Comparison of ENCODE assay signal across 8 cellular contexts in the genomic region with DNA sequence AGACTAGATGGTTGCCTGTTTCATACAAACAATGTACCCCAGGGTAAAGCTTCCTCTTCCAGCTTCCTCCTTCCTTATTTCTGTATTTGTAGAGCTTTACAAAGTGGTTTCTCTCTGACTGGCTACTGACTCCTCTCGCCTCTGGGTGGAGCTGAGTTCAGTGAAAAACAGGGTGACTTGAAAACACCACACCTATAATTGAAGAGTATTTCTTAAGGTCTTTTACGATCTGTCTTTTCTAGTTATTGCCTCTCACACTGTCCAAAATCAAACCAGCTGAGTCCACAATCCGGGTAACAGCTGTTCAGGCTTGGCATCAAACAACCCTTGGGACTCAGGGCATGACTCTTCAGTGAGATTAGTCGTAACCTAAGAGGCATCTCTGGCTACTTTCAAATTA.
DNase-seq lines count a peak whose midpoint lies in the region; ATAC-seq, FAIRE-seq and TF ChIP-seq lines count a peak whose summit lies in the region.

No MANE protein-coding gene starts in this region.

- no peak for TF ChIP-seq POLR2A in K562 (conservative IDR thresholded peaks at IDR 0.05)

- TF ChIP-seq CTCF in activated CD8-positive, alpha-beta T cell treated with anti-CD3 and anti-CD28 coated beads for 36 hours (IDR thresholded peaks at IDR 0.05) = no peak
- TF ChIP-seq CTCF in K562 (IDR thresholded peaks at IDR 0.05 in 2 of 3, conservative IDR thresholded peaks at IDR 0.05 in 1 of 3; ENCODE audit: insufficient read depth in 2 of 3, low read depth in 1 of 3, low read length in 3 of 3) = peak; percentile 26 to 36 (median 26); a peak in 1 of 6 replicates
- TF ChIP-seq CTCF in osteoblast (IDR thresholded peaks at IDR 0.05; ENCODE audit: extremely low read depth, low read depth, low read length) = peak; percentile 25

- WGBS in K562 (ENCODE audit: insufficient coverage, low coverage, missing lambda C conversion rate) = 22% methylated on average over 4 of the region's 4 CpGs

- H3K4me3 Mint-ChIP-seq in activated CD8-positive, alpha-beta T cell treated with anti-CD3 and anti-CD28 coated beads, Interleukin-2, amount 10 ng/mL, durations not matched to agents 7 days and 5 days = no peak overlapping the region
- no peak overlapping the region for H3K4me3 Mint-ChIP-seq in activated CD8-positive, alpha-beta T cell treated with anti-CD3 and anti-CD28 coated beads for 36 hours

- H3K27ac ChIP-seq in K562 (ENCODE audit: extremely low read depth, low read depth, low read length) (no peak overlapping the region), osteoblast (ENCODE audit: low read depth, low read length) (no peak overlapping the region)

- H3K4me1 Mint-ChIP-seq in activated CD8-positive, alpha-beta T cell treated with anti-CD3 and anti-CD28 coated beads, Interleukin-2, amount 10 ng/mL, durations not matched to agents 7 days and 5 days (ENCODE audit: low read depth) = peaks cover 23% of the 10 kb centered on the region
- H3K4me1 Mint-ChIP-seq in activated CD8-positive, alpha-beta T cell treated with anti-CD3 and anti-CD28 coated beads for 36 hours (ENCODE audit: low read depth) = peaks cover 15% of the 10 kb centered on the region

- H3K27me3 ChIP-seq in K562 (ENCODE audit: control insufficient read depth in 2 of 2, insufficient read depth in 2 of 2, low read length in 2 of 2) (no peaks in the 10 kb centered on the region), osteoblast (ENCODE audit: insufficient read depth, low read length) (no peaks in the 10 kb centered on the region)

- no peaks in the 10 kb centered on the region for H3K9me3 ChIP-seq in K562 (replicated peaks; ENCODE audit: control insufficient read depth, insufficient read depth, low read depth, low read length)
- H3K9me3 ChIP-seq in osteoblast (ENCODE audit: low read depth, low read length) = no peaks in the 10 kb centered on the region

- H3K4me2 ChIP-seq in K562 (ENCODE audit: insufficient read depth, low read length) = no peak overlapping the region
- peak overlapping the region; percentile 15 for H3K4me2 ChIP-seq in osteoblast (ENCODE audit: insufficient read depth, low read length)

- no TSS peak for BruUV-seq in K562 (replicated peaks; lab: Mats Ljungman, UMichigan)

- CTCF ChIA-PET in activated CD8-positive, alpha-beta T cell treated with anti-CD3 and anti-CD28 coated beads, Interleukin-2, amount 10 ng/mL, durations not matched to agents 7 days and 5 days (lab: Charles Lee) = interaction anchor here (1.0 to 4.2 kb wide), 10 partner anchors 10 to 250 kb away, joined by 3 to 36 read pairs (median 6); a partner anchor contains a TSS
- CTCF ChIA-PET in activated CD8-positive, alpha-beta T cell treated with anti-CD3 and anti-CD28 coated beads for 36 hours (lab: Charles Lee) = interaction anchor here (0.6 to 2.9 kb wide), 8 partner anchors 41 to 317 kb away, joined by 3 to 17 read pairs (median 3); no protein-coding TSS in a partner anchor
- CTCF ChIA-PET in K562 (lab: Yijun Ruan, JAX; ENCODE audit: low intra/inter-chr PET ratio) = interaction anchor here (0.6 kb wide), 1 partner anchor 202 kb away, joined by 3 read pairs; no protein-coding TSS in a partner anchor

- H2AFZ ChIP-seq in K562 (ENCODE audit: low read depth, low read length) (peak overlapping the region; percentile 68), osteoblast (ENCODE audit: low read length) (peak overlapping the region; percentile 75)

- H3K79me2 ChIP-seq in K562 (ENCODE audit: control insufficient read depth, insufficient read depth, low read length) (no peaks in the 10 kb centered on the region), osteoblast (ENCODE audit: insufficient read depth, low read length) (no peaks in the 10 kb centered on the region)

- peak; percentile 79 for FAIRE-seq in K562 (lab: Jason Lieb, UNC)

- no peak for DNase-seq in activated CD8-positive, alpha-beta T cell treated with anti-CD3 and anti-CD28 coated beads, Interleukin-2, amount 10 ng/mL, durations not matched to agents 7 days and 5 days
- no peak for DNase-seq in activated CD8-positive, alpha-beta T cell treated with anti-CD3 and anti-CD28 coated beads for 36 hours
- DNase-seq in K562 (ENCODE audit: extremely low read depth in 1 of 4, low spot score in 3 of 4) (peak in 2 of 4 experiments; percentile 15 to 36), osteoblast (ENCODE audit: insufficient read length, low spot score, missing footprints) (no peak), ecto neural progenitor cell (ENCODE audit: low spot score) (no peak)
- no peak for DNase-seq in stimulated activated naive CD8-positive, alpha-beta T cell treated with anti-CD3 and anti-CD28 coated beads, Interleukin-15, Interleukin-2, amounts not matched to agents 100 U/mL and 50 U/mL, for 24 hours
- DNase-seq in effector CD8-positive, alpha-beta T cell (lab: John Stamatoyannopoulos, UW) = no peak

- H3K4me3 ChIP-seq in K562 (no peak overlapping the region), osteoblast (ENCODE audit: insufficient read depth, low read length) (no peak overlapping the region)

- H3K27ac Mint-ChIP-seq in activated CD8-positive, alpha-beta T cell treated with anti-CD3 and anti-CD28 coated beads, Interleukin-2, amount 10 ng/mL, durations not matched to agents 7 days and 5 days = peak overlapping the region; percentile 19
- H3K27ac Mint-ChIP-seq in activated CD8-positive, alpha-beta T cell treated with anti-CD3 and anti-CD28 coated beads for 36 hours = no peak overlapping the region

- POLR2A ChIA-PET in activated CD8-positive, alpha-beta T cell treated with anti-CD3 and anti-CD28 coated beads, Interleukin-2, amount 10 ng/mL, durations not matched to agents 7 days and 5 days (lab: Charles Lee) = interaction anchor here (1.3 kb wide), 1 partner anchor 200 kb away, joined by 4 read pairs; a partner anchor contains a TSS
- POLR2A ChIA-PET in activated CD8-positive, alpha-beta T cell treated with anti-CD3 and anti-CD28 coated beads for 36 hours (lab: Charles Lee) = interaction anchor here (0.9 kb wide), 1 partner anchor 28 kb away, joined by 5 read pairs; no protein-coding TSS in a partner anchor
- POLR2A ChIA-PET in K562 (lab: Yijun Ruan, JAX) = interaction anchor here (0.6 to 1.6 kb wide), 7 partner anchors 11 to 200 kb away, joined by 3 to 6 read pairs (median 4); a partner anchor contains a TSS

- H3K9me3 Mint-ChIP-seq in activated CD8-positive, alpha-beta T cell treated with anti-CD3 and anti-CD28 coated beads, Interleukin-2, amount 10 ng/mL, durations not matched to agents 7 days and 5 days (ENCODE audit: insufficient read depth) = no peaks in the 10 kb centered on the region
- H3K9me3 Mint-ChIP-seq in activated CD8-positive, alpha-beta T cell treated with anti-CD3 and anti-CD28 coated beads for 36 hours = no peaks in the 10 kb centered on the region

- no peaks in the 10 kb centered on the region; a peak in 2 of 5 replicates for H3K4me1 ChIP-seq in K562 (replicated peaks in 1 of 2; ENCODE audit: control insufficient read depth in 2 of 2, insufficient read depth in 2 of 2, low read length in 2 of 2)
- no peaks in the 10 kb centered on the region for H3K4me1 ChIP-seq in osteoblast (ENCODE audit: insufficient read depth, low read length)

- H3K9me1 ChIP-seq in K562 (ENCODE audit: control insufficient read depth, insufficient read depth, low read length) = no peaks in the 10 kb centered on the region

- peak; percentile 27 to 61 for TF ChIP-seq RAD21 in K562 (CRISPR knock-in tag; conservative IDR thresholded peaks at IDR 0.05 in 1 of 2, IDR thresholded peaks at IDR 0.05 in 1 of 2)

- no peak for TF ChIP-seq EP300 in K562 (IDR thresholded peaks at IDR 0.05; ENCODE audit: low read length)

- H4K20me1 ChIP-seq in K562 (replicated peaks; ENCODE audit: control insufficient read depth, insufficient read depth, low read length) (no peaks in the 10 kb centered on the region), osteoblast (ENCODE audit: insufficient read depth, low read length) (no peaks in the 10 kb centered on the region)

- peaks cover 10% of the 10 kb centered on the region for H3K27me3 Mint-ChIP-seq in activated CD8-positive, alpha-beta T cell treated with anti-CD3 and anti-CD28 coated beads, Interleukin-2, amount 10 ng/mL, durations not matched to agents 7 days and 5 days (ENCODE audit: low read depth)
- peaks cover 11% of the 10 kb centered on the region for H3K27me3 Mint-ChIP-seq in activated CD8-positive, alpha-beta T cell treated with anti-CD3 and anti-CD28 coated beads for 36 hours

- H3K36me3 ChIP-seq in K562 (ENCODE audit: control insufficient read depth, insufficient read depth, low read length) (no peaks in the 10 kb centered on the region), osteoblast (ENCODE audit: insufficient read depth, low read length) (no peaks in the 10 kb centered on the region)

- peaks cover 2% of the 10 kb centered on the region for H3K36me3 Mint-ChIP-seq in activated CD8-positive, alpha-beta T cell treated with anti-CD3 and anti-CD28 coated beads, Interleukin-2, amount 10 ng/mL, durations not matched to agents 7 days and 5 days (ENCODE audit: low read depth)
- no peaks in the 10 kb centered on the region for H3K36me3 Mint-ChIP-seq in activated CD8-positive, alpha-beta T cell treated with anti-CD3 and anti-CD28 coated beads for 36 hours (ENCODE audit: low read depth)

- in situ Hi-C loops in K562 (cut with MboI) = no loop called here

- H3K9ac ChIP-seq in K562 (ENCODE audit: insufficient read depth in 1 of 2, low read depth in 2 of 2, low read length in 2 of 2) = no peak overlapping the region

- ATAC-seq in activated CD8-positive, alpha-beta T cell treated with anti-CD3 and anti-CD28 coated beads, Interleukin-2, amount 10 ng/mL, durations not matched to agents 7 days and 5 days = no peak
- ATAC-seq in activated CD8-positive, alpha-beta T cell treated with anti-CD3 and anti-CD28 coated beads for 36 hours = no peak
- ATAC-seq in HG03354 (IDR thresholded peaks at IDR 0.05; ENCODE audit: poor library complexity, severe bottlenecking, unreplicated experiment) = peak; percentile 63
- ATAC-seq in K562 = peak; percentile 84
- no peak for ATAC-seq in stimulated activated naive CD8-positive, alpha-beta T cell treated with anti-CD3 and anti-CD28 coated beads, Interleukin-15, Interleukin-2, amounts not matched to agents 100 U/mL and 50 U/mL, for 24 hours

- intact Hi-C loops in activated CD8-positive, alpha-beta T cell treated with anti-CD3 and anti-CD28 coated beads for 36 hours (cut with micrococcal nuclease) = no loop called here
- intact Hi-C loops in K562 (cut with micrococcal nuclease) = loop anchor here (2.0 to 5.0 kb wide), 2 partner anchors 80 to 202 kb away; no protein-coding TSS in a partner anchor

TF ChIP-seq in K562, 482 proteins besides CTCF, POLR2A, EP300 and RAD21 (continues in another document):
- TF ChIP-seq ZNF766 (CRISPR knock-in tag; conservative IDR thresholded peaks at IDR 0.05) = 0 out of 2 replicates have a peak, but pooled peaks have one; percentile 20

Comparison
In these comparisons a context has a peak if more than half of its experiments do, and no peak if none do; other contexts are left out.
1. ATAC-seq: peak in HG03354 (single experiment) and K562 (single experiment); none in activated CD8-positive, alpha-beta T cell treated with anti-CD3 and anti-CD28 coated beads, Interleukin-2, amount 10 ng/mL, durations not matched to agents 7 days and 5 days (single experiment), activated CD8-positive, alpha-beta T cell treated with anti-CD3 and anti-CD28 coated beads for 36 hours (single experiment) and stimulated activated naive CD8-positive, alpha-beta T cell treated with anti-CD3 and anti-CD28 coated beads, Interleukin-15, Interleukin-2, amounts not matched to agents 100 U/mL and 50 U/mL, for 24 hours (single experiment).